In genomic region chr2:950627-950992, GRCh38 we compare ENCODE assay signal across 8 cellular contexts. TPM values are rescaled to one million over a fixed set of nuclear protein-coding genes. Genes with fewer than 3 reads are reported as not detected.
DNase-seq lines count a peak whose midpoint lies in the region; ATAC-seq and TF ChIP-seq lines count a peak whose summit lies in the region.

TSS of gene SNTG2 (plus strand) at chr2:950849. CDS start at chr2:950997, 148 bp downstream.

- peak within 1 kb of the TSS; percentile 94 for H3K18ac ChIP-seq in mesendoderm (ENCODE audit: low read length)

- H3K4me3 Mint-ChIP-seq in WTC11 = peak within 1 kb of the TSS; percentile 89

- no CpG with 5 or more reads among the region's 51 CpGs for WGBS in mesendoderm (ENCODE audit: extremely low coverage, insufficient coverage, low lambda C conversion rate)

- H3K36me3 Mint-ChIP-seq in WTC11 = no peaks in the 10 kb centered on the region

- ATAC-seq in WTC11 = peak; percentile 62
- ATAC-seq in stimulated activated naive CD8-positive, alpha-beta T cell treated with anti-CD3 and anti-CD28 coated beads, Interleukin-15, Interleukin-2, amounts not matched to agents 100 U/mL and 50 U/mL, for 24 hours = peak; percentile 29
- ATAC-seq in HG03159 (IDR thresholded peaks at IDR 0.05; ENCODE audit: unreplicated experiment) = no peak

- no peaks in the 10 kb centered on the region for H3K4me1 ChIP-seq in mesendoderm (ENCODE audit: control insufficient read depth, low read depth, low read length)

- H3K36me3 ChIP-seq in mesendoderm (ENCODE audit: control insufficient read depth, insufficient read depth, low read length) = no peaks in the 10 kb centered on the region

- no peak within 1 kb of the TSS for H2AK5ac ChIP-seq in mesendoderm (ENCODE audit: low read length)

- H2BK15ac ChIP-seq in mesendoderm (replicated peaks; ENCODE audit: low read depth) = no peak within 1 kb of the TSS

- H3K79me2 ChIP-seq in mesendoderm (ENCODE audit: control insufficient read depth, insufficient read depth, low read length) = peaks cover 1% of the 10 kb centered on the region

- no peak within 1 kb of the TSS for H3K23ac ChIP-seq in mesendoderm (ENCODE audit: low read length)

- H3K9ac ChIP-seq in mesendoderm (ENCODE audit: low read length) = peak within 1 kb of the TSS; percentile 64

- peak within 1 kb of the TSS; percentile 80 for H3K56ac ChIP-seq in mesendoderm (ENCODE audit: low read length)

- no peak for TF ChIP-seq CTCF in WTC11 (IDR thresholded peaks at IDR 0.05)

- H3K27ac Mint-ChIP-seq in WTC11 = peak within 1 kb of the TSS; percentile 89

- POLR2A ChIA-PET in WTC11 (lab: Charles Lee) = interaction anchor here (0.6 kb wide), 1 partner anchor 47 kb away, joined by 3 read pairs; no protein-coding TSS in a partner anchor

- H3K4ac ChIP-seq in mesendoderm (ENCODE audit: low read depth, low read length) = no peak within 1 kb of the TSS

- H3K27ac ChIP-seq in mesendoderm (ENCODE audit: low read depth, low read length) = no peak within 1 kb of the TSS

- 0 out of 2 replicates have a peak, but pooled peaks cover 1% of the 10 kb centered on the region for H3K9me3 Mint-ChIP-seq in WTC11

- no peak within 1 kb of the TSS for H4K5ac ChIP-seq in mesendoderm (ENCODE audit: low read length)

- H3K79me1 ChIP-seq in mesendoderm (ENCODE audit: low read length) = no peaks in the 10 kb centered on the region

- H3K4me2 ChIP-seq in mesendoderm (ENCODE audit: low read length) = peak within 1 kb of the TSS; percentile 65

- DNase-seq in NCI-H2081 (lab: John Stamatoyannopoulos, UW) = peak; percentile 68 to 75
- no peak for DNase-seq in NCI-H2081 treated with DMSO at 0.1 percent for 48 hours (lab: John Stamatoyannopoulos, UW)
- peak; percentile 66 for DNase-seq in WTC11 (ENCODE audit: low spot score)
- DNase-seq in cerebellum (ENCODE audit: low spot score) = peak; percentile 51
- DNase-seq in mesendoderm = peak; percentile 36
- peak; percentile 78 for DNase-seq in stimulated activated naive CD8-positive, alpha-beta T cell treated with anti-CD3 and anti-CD28 coated beads, Interleukin-15, Interleukin-2, amounts not matched to agents 100 U/mL and 50 U/mL, for 24 hours
- DNase-seq in ureter (ENCODE audit: low spot score) = no peak

- H2BK120ac ChIP-seq in mesendoderm (ENCODE audit: low read depth, low read length) = peak within 1 kb of the TSS; percentile 36

- CTCF ChIA-PET in WTC11 (lab: Charles Lee) = interaction anchor here (0.8 to 1.2 kb wide), 4 partner anchors 17 to 274 kb away, joined by 3 to 6 read pairs (median 4); no protein-coding TSS in a partner anchor

- peak within 1 kb of the TSS; percentile 44 for H3K4me3 ChIP-seq in mesendoderm (ENCODE audit: low read length)

- peak within 1 kb of the TSS; percentile 67 for H4K8ac ChIP-seq in mesendoderm (ENCODE audit: low read depth, low read length)

- H3K4me1 Mint-ChIP-seq in WTC11 = peaks cover 72% of the 10 kb centered on the region

- peaks cover 4% of the 10 kb centered on the region for H3K27me3 ChIP-seq in mesendoderm (ENCODE audit: insufficient read depth, low read length, poor library complexity)

- H2BK5ac ChIP-seq in mesendoderm (ENCODE audit: low read length) = no peak within 1 kb of the TSS

- peaks cover 4% of the 10 kb centered on the region for H3K27me3 Mint-ChIP-seq in WTC11 (ENCODE audit: low read depth)

TF ChIP-seq in WTC11, 78 proteins besides CTCF, POLR2A, EP300 and RAD21 (continues in another document):
- TF ChIP-seq STAT6 (CRISPR knock-in tag; conservative IDR thresholded peaks at IDR 0.05; ENCODE audit: low read depth) = no peak
- TF ChIP-seq SOX15 (CRISPR knock-in tag; IDR thresholded peaks at IDR 0.05) = no peak
- no peak for TF ChIP-seq GABPB1 (CRISPR knock-in tag; IDR thresholded peaks at IDR 0.05)
- no peak for TF ChIP-seq ZNF396 (CRISPR knock-in tag; IDR thresholded peaks at IDR 0.05; ENCODE audit: borderline replicate concordance)
- no peak for TF ChIP-seq AFF4 (CRISPR knock-in tag; IDR thresholded peaks at IDR 0.05; ENCODE audit: borderline replicate concordance)
- TF ChIP-seq HMGXB4 (CRISPR knock-in tag; IDR thresholded peaks at IDR 0.05) = no peak
- TF ChIP-seq USF2 (CRISPR knock-in tag; IDR thresholded peaks at IDR 0.05) = no peak
- 0 out of 2 replicates have a peak, but pooled peaks have one; percentile 40 for TF ChIP-seq FOXP4 (CRISPR knock-in tag; IDR thresholded peaks at IDR 0.05)

RNA-seq across cellular contexts. Expression of gene SNTG2, which starts in this region (rescaled TPM):
- 20.5 to 30.1 TPM (median 27.8 TPM) in 3 replicates for total RNA-seq in WTC11 (2021)
- total RNA-seq in cerebellum = 4.9 TPM
- polyA plus RNA-seq in mesendoderm (2013, experiment 1 of 2) = 1.4 TPM
- 1.7 TPM for polyA plus RNA-seq in mesendoderm (2013, experiment 2 of 2)
- total RNA-seq in ureter = 9.9 TPM

Comparison
In these comparisons a context has a peak if more than half of its experiments do, and no peak if none do; other contexts are left out.
1. DNase-seq: peak in NCI-H2081 (2 of 2), WTC11 (single experiment), cerebellum (single experiment), mesendoderm (single experiment) and stimulated activated naive CD8-positive, alpha-beta T cell treated with anti-CD3 and anti-CD28 coated beads, Interleukin-15, Interleukin-2, amounts not matched to agents 100 U/mL and 50 U/mL, for 24 hours (single experiment); none in NCI-H2081 treated with DMSO at 0.1 percent for 48 hours (single experiment) and ureter (single experiment).